Comparison of ENCODE assay signal across 1 cellular context in the genomic region with DNA sequence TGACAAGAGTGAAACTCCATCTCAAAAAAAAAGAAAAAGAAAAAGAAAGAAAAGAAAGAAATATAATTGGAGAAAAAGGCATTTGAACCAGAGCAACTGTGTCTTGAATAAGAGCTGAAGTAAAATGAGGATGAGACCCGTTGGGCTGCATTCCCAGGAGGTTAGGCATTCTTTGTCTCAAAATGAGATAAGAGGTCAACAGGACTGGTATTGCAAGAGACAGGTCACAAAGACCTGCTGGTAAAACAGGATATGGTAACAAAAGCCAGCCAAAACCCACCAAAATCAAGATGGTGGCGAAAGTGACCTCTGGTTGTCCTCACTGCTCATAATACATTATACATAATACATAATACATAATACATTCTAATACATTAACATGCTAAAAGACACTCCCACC.
TF ChIP-seq lines count a peak whose summit lies in the region.

No MANE protein-coding gene starts in this region.

TF ChIP-seq in HepG2, 621 proteins besides CTCF, POLR2A, EP300 and RAD21 (continued from another document):
- TF ChIP-seq ZNF792 (CRISPR knock-in tag; IDR thresholded peaks at IDR 0.05) (no peak), KDM5A (IDR thresholded peaks at IDR 0.05; ENCODE audit: borderline replicate concordance, low read length) (no peak), YY1 (IDR thresholded peaks at IDR 0.05; ENCODE audit: insufficient read depth, insufficient replicate concordance, low read depth, low read length) (no peak), NFYC (CRISPR knock-in tag; IDR thresholded peaks at IDR 0.05) (no peak), NR2F6 (IDR thresholded peaks at IDR 0.05) (no peak), NR2F6 (CRISPR knock-in tag; IDR thresholded peaks at IDR 0.05) (0 out of 2 replicates have a peak, but pooled peaks have one; percentile 15), TEAD3 (CRISPR knock-in tag; optimal IDR thresholded peaks at IDR 0.05; ENCODE audit: borderline replicate concordance) (peak; percentile 39), ZNF790 (CRISPR knock-in tag; IDR thresholded peaks at IDR 0.05; ENCODE audit: borderline replicate concordance) (no peak)
